8 cellular contexts compared by ENCODE assay signal in the genomic region with DNA sequence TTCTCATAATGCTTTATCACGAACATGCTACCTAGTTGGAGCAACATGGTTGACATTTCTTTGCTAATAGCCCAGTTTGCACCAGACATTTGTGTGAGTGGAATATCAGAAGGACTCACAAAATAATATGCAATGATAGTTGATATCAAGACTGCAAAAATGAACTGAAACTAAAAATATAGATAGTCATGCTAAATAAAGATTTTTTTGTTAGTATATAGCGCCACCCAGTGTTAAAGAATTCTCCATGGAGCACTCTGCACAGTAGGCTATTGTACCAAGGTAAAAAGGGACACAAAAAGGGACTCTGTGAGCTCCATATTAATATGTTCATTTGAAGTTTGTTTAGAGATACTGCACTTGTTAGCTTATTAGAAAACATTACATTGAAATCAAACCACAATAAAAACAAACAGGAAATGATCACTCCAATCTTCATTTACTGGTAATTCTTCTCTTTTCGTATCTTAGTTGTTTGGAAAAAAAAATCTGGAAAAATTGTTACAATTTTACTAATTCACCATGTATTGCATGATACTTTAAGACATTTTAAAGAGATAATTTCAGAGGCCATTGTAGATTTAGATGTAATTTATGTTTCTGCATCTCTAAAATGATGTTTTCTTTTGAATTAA.
DNase-seq lines count a peak whose midpoint lies in the region; ATAC-seq, FAIRE-seq and TF ChIP-seq lines count a peak whose summit lies in the region.

No MANE protein-coding gene starts in this region.

- in situ Hi-C loops in Caki2 (cut with HindIII; ENCODE audit: low pct_unique_long_range_greater_than_20kb, low sequenced_read_pairs): no loop called here

- H3K4me3 ChIP-seq in OCI-LY7 (ENCODE audit: low read depth, low read length, poor library complexity, severe bottlenecking): no peak overlapping the region

- no peaks in the 10 kb centered on the region for H3K79me2 ChIP-seq in OCI-LY7 (ENCODE audit: insufficient read depth, low read depth, low read length)

- no peaks in the 10 kb centered on the region for H3K4me1 ChIP-seq in OCI-LY7 (ENCODE audit: insufficient read depth, low read length, poor library complexity, severe bottlenecking)

- no peak overlapping the region for H3K4me2 ChIP-seq in OCI-LY7 (ENCODE audit: low read length)

- no peak overlapping the region for H3K4me3 Mint-ChIP-seq in neural crest cell
- H3K4me3 Mint-ChIP-seq in activated CD4-positive, alpha-beta T cell treated with anti-CD3 and anti-CD28 coated beads, Interleukin-2, amount 10 ng/mL, durations not matched to agents 7 days and 5 days: no peak overlapping the region
- H3K4me3 Mint-ChIP-seq in activated T-cell treated with anti-CD3 and anti-CD28 coated beads, Interleukin-2, amount 50 U/mL, for 72 hours: no peak overlapping the region

- no peaks in the 10 kb centered on the region for H3K9me3 Mint-ChIP-seq in neural crest cell
- H3K9me3 Mint-ChIP-seq in activated CD4-positive, alpha-beta T cell treated with anti-CD3 and anti-CD28 coated beads, Interleukin-2, amount 10 ng/mL, durations not matched to agents 7 days and 5 days: no peaks in the 10 kb centered on the region
- peaks cover 5 to 8% of the 10 kb centered on the region in 2 donors for H3K9me3 Mint-ChIP-seq in activated T-cell treated with anti-CD3 and anti-CD28 coated beads, Interleukin-2, amount 50 U/mL, for 72 hours

- no peak overlapping the region for H3K27ac Mint-ChIP-seq in neural crest cell (ENCODE audit: unreplicated experiment)
- no peak overlapping the region for H3K27ac Mint-ChIP-seq in activated CD4-positive, alpha-beta T cell treated with anti-CD3 and anti-CD28 coated beads, Interleukin-2, amount 10 ng/mL, durations not matched to agents 7 days and 5 days
- H3K27ac Mint-ChIP-seq in activated T-cell treated with anti-CD3 and anti-CD28 coated beads, Interleukin-2, amount 50 U/mL, for 72 hours: no peak overlapping the region

- no peak overlapping the region for H2AFZ ChIP-seq in OCI-LY7 (ENCODE audit: low read length)

- no peaks in the 10 kb centered on the region for H3K36me3 Mint-ChIP-seq in neural crest cell (ENCODE audit: low read depth)
- no peaks in the 10 kb centered on the region for H3K36me3 Mint-ChIP-seq in activated CD4-positive, alpha-beta T cell treated with anti-CD3 and anti-CD28 coated beads, Interleukin-2, amount 10 ng/mL, durations not matched to agents 7 days and 5 days (ENCODE audit: low read depth)
- no peaks in the 10 kb centered on the region for H3K36me3 Mint-ChIP-seq in activated T-cell treated with anti-CD3 and anti-CD28 coated beads, Interleukin-2, amount 50 U/mL, for 72 hours (ENCODE audit: insufficient read depth in 2 of 2)

- no peaks in the 10 kb centered on the region for H3K36me3 ChIP-seq in OCI-LY7 (ENCODE audit: insufficient read depth, low read length)

- CTCF ChIA-PET in OCI-LY7 (lab: Charles Lee; ENCODE audit: unreplicated experiment): no interaction called here
- CTCF ChIA-PET in activated CD4-positive, alpha-beta T cell treated with anti-CD3 and anti-CD28 coated beads, Interleukin-2, amount 10 ng/mL, durations not matched to agents 7 days and 5 days (lab: Charles Lee): no interaction called here

- no peaks in the 10 kb centered on the region for H3K27me3 Mint-ChIP-seq in neural crest cell (ENCODE audit: low read depth)
- no peaks in the 10 kb centered on the region for H3K27me3 Mint-ChIP-seq in activated CD4-positive, alpha-beta T cell treated with anti-CD3 and anti-CD28 coated beads, Interleukin-2, amount 10 ng/mL, durations not matched to agents 7 days and 5 days
- H3K27me3 Mint-ChIP-seq in activated T-cell treated with anti-CD3 and anti-CD28 coated beads, Interleukin-2, amount 50 U/mL, for 72 hours (ENCODE audit: low read depth): no peaks in the 10 kb centered on the region

- no peaks in the 10 kb centered on the region for H4K20me1 ChIP-seq in OCI-LY7 (ENCODE audit: insufficient read depth, low read length)

- no peak for ATAC-seq in activated T-cell treated with anti-CD3 and anti-CD28 coated beads, Interleukin-2, amount 50 U/mL, for 72 hours (replicated peaks in 1 of 2)

- H3K4me1 Mint-ChIP-seq in neural crest cell: peaks cover 7% of the 10 kb centered on the region
- no peaks in the 10 kb centered on the region for H3K4me1 Mint-ChIP-seq in activated CD4-positive, alpha-beta T cell treated with anti-CD3 and anti-CD28 coated beads, Interleukin-2, amount 10 ng/mL, durations not matched to agents 7 days and 5 days
- no peaks in the 10 kb centered on the region for H3K4me1 Mint-ChIP-seq in activated T-cell treated with anti-CD3 and anti-CD28 coated beads, Interleukin-2, amount 50 U/mL, for 72 hours (ENCODE audit: low read depth)

- BruUV-seq in OCI-LY7 (replicated peaks; lab: Mats Ljungman, UMichigan): no TSS peak

- peak; percentile 2 for DNase-seq in Caki2 (ENCODE audit: low read depth)
- peak; percentile 1 for DNase-seq in HK-2 (ENCODE audit: unreplicated experiment)
- peak; percentile 15 for DNase-seq in OCI-LY7 (ENCODE audit: low spot score)
- peak; percentile 2 for DNase-seq in neural crest cell (ENCODE audit: low read depth, low spot score)
- DNase-seq in activated CD4-positive, alpha-beta T cell treated with anti-CD3 and anti-CD28 coated beads, Interleukin-2, amount 10 ng/mL, durations not matched to agents 7 days and 5 days: no peak
- no peak for DNase-seq in activated T-cell treated with anti-CD3 and anti-CD28 coated beads, Interleukin-2, amount 50 U/mL, for 72 hours
- DNase-seq in T1000 (lab: John Stamatoyannopoulos, UW): no peak

- H3K27ac ChIP-seq in OCI-LY7 (ENCODE audit: low read depth, low read length, poor library complexity, severe bottlenecking): no peak overlapping the region

- intact Hi-C loops in OCI-LY7 (cut with micrococcal nuclease; ENCODE audit: unreplicated experiment): no loop called here

- H3K9me3 ChIP-seq in OCI-LY7 (ENCODE audit: low read length): no peaks in the 10 kb centered on the region

- peak; percentile 76 for FAIRE-seq in endometrium (lab: Jason Lieb, UNC)

- no peaks in the 10 kb centered on the region for H3K9me2 ChIP-seq in OCI-LY7 (ENCODE audit: insufficient read depth, low read length)

- TF ChIP-seq CTCF in OCI-LY7 (conservative IDR thresholded peaks at IDR 0.05; ENCODE audit: low read length) (peak; percentile 76), neural crest cell (conservative IDR thresholded peaks at IDR 0.05) (peak; percentile 87)

- POLR2A ChIA-PET in OCI-LY7 (lab: Charles Lee): interaction anchor here (0.6 kb wide), 1 partner anchor 977 kb away, joined by 3 read pairs; no protein-coding TSS in a partner anchor
- POLR2A ChIA-PET in activated CD4-positive, alpha-beta T cell treated with anti-CD3 and anti-CD28 coated beads, Interleukin-2, amount 10 ng/mL, durations not matched to agents 7 days and 5 days (lab: Charles Lee): no interaction called here

Comparison
In these comparisons a context has a peak if more than half of its experiments do, and no peak if none do; other contexts are left out.
1. DNase-seq: peak in Caki2 (single experiment), HK-2 (single experiment), OCI-LY7 (single experiment) and neural crest cell (single experiment); none in activated CD4-positive, alpha-beta T cell treated with anti-CD3 and anti-CD28 coated beads, Interleukin-2, amount 10 ng/mL, durations not matched to agents 7 days and 5 days (single experiment), activated T-cell treated with anti-CD3 and anti-CD28 coated beads, Interleukin-2, amount 50 U/mL, for 72 hours (0 of 2) and T1000 (single experiment).